In genomic region chr5:150400327-150401075, GRCh38 we compare ENCODE assay signal across 1 cellular context.
TF ChIP-seq lines count a peak whose summit lies in the region.

No MANE protein-coding gene starts in this region.

TF ChIP-seq in HepG2, 621 proteins besides CTCF, POLR2A, EP300 and RAD21:
- TF ChIP-seq ZNF484 (CRISPR knock-in tag; IDR thresholded peaks at IDR 0.05; ENCODE audit: borderline replicate concordance, low read depth) = no peak
- no peak for TF ChIP-seq HOXA7 (CRISPR knock-in tag; IDR thresholded peaks at IDR 0.05)
- TF ChIP-seq RBM22 (optimal IDR thresholded peaks at IDR 0.05; ENCODE audit: low read length) = peak; percentile 81
